Comparison of ENCODE assay signal across 11 cellular contexts in the genomic region with DNA sequence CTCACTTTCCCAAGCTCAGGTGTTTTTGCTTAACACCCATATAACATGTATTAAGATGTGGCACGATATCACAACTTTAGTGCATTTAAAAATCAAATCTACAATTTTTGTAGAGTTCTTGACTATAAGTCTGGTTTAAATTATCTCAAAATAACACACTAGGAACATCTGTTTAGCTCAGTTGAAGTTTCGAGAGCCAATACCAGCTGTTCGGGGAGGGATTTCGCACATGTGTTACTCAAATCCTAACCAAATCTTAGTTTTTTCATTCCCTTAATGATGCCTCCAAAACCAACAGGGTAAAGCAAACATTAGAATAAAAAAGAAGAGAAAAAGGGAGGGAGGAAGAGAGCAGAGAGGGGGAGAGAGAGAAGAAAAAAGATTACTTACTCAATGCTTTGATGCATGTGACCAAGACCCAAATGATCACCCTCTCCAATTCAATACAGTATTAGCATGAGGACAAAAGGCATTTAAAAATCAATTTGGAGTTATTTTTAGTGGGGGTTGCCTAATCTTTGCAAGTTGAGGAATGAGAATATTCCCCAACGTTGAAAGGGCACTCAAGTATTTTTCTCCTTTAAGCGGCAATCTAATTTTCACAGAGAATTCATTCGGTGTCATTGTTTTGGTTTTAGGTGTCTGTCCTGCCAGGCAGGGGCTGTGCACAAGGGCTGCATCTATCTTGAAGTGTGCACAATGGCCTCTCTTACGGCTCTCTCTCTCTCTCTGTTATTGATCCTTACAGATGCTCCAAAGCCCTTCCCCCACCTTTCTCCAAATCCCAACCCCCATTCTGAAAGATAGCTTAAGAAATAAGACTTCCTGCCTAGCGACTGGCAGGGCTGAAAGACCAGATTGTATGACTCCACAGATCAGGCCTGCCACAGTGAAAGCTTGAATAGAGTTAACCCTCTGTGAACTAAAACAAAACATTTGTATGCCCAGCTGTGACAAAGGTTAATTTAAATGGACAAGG.
DNase-seq lines count a peak whose midpoint lies in the region; ATAC-seq and TF ChIP-seq lines count a peak whose summit lies in the region.
"Had no signal": no experiment of that assay in that cellular context is flagged by ENCODE, and none has a peak within 500 bp of the region (broad histone marks: within the 10 kb centered on the region; RNA-seq: fewer than 3 reads in every experiment).

No MANE protein-coding gene starts in this region.

- H3K27me3 ChIP-seq in cardiac muscle cell: no peaks in the 10 kb centered on the region
- H3K27me3 ChIP-seq in WERI-Rb-1 (ENCODE audit: insufficient read depth, low read depth, severe bottlenecking): no peaks in the 10 kb centered on the region
- no peaks in the 10 kb centered on the region for H3K27me3 ChIP-seq in iPS-20b (ENCODE audit: insufficient read depth, low read length)

- H3K9me3 ChIP-seq in cardiac muscle cell (ENCODE audit: low read depth) (no peaks in the 10 kb centered on the region), WERI-Rb-1 (ENCODE audit: severe bottlenecking) (no peaks in the 10 kb centered on the region), iPS-20b (ENCODE audit: insufficient read depth, low read depth, low read length) (no peaks in the 10 kb centered on the region)

- H3K36me3 ChIP-seq in cardiac muscle cell (no peaks in the 10 kb centered on the region), WERI-Rb-1 (no peaks in the 10 kb centered on the region), iPS-20b (ENCODE audit: insufficient read depth, low read depth, low read length) (no peaks in the 10 kb centered on the region)

- H3K9ac ChIP-seq in iPS-20b (ENCODE audit: low read depth, low read length): peak overlapping the region; percentile 81

- H3K4me1 ChIP-seq in cardiac muscle cell (ENCODE audit: low read depth) (peaks cover 50% of the 10 kb centered on the region), iPS-20b (ENCODE audit: insufficient read depth, low read length) (peaks cover 71% of the 10 kb centered on the region)

- H3K4me3 ChIP-seq in cardiac muscle cell (peak overlapping the region; percentile 9), WERI-Rb-1 (ENCODE audit: low read depth, low read length) (peak overlapping the region; percentile 11), iPS-20b (ENCODE audit: low read length) (peak overlapping the region; percentile 65)
- H3K4me3 ChIP-seq: lung had no signal

- intact Hi-C loops in Right ventricle myocardium superior (cut with DNase I): no loop called here

- H3K27ac ChIP-seq in cardiac muscle cell (peak overlapping the region; percentile 57), WERI-Rb-1 (peak overlapping the region; percentile 46), iPS-20b (ENCODE audit: low read length) (peak overlapping the region; percentile 96)

- TF ChIP-seq CTCF in cardiac muscle cell (IDR thresholded peaks at IDR 0.05; ENCODE audit: low read depth, low read length) (no peak), WERI-Rb-1 (IDR thresholded peaks at IDR 0.05; ENCODE audit: low read depth, low read length) (no peak)

- no peak for ATAC-seq in Right ventricle myocardium superior (ENCODE audit: poor library complexity)
- no peak for ATAC-seq in HG02973 (IDR thresholded peaks at IDR 0.05; ENCODE audit: unreplicated experiment)

- peak; percentile 26 to 37 for DNase-seq in cardiac muscle cell (ENCODE audit: low read depth in 1 of 2, low spot score in 1 of 2)
- no peak for DNase-seq in Right ventricle myocardium superior
- peak; percentile 82 for DNase-seq in WERI-Rb-1
- DNase-seq in amygdala (lab: John Stamatoyannopoulos, UW): no peak
- no peak for DNase-seq in NCI-H1105 (lab: John Stamatoyannopoulos, UW)
- no peak for DNase-seq in NCI-H2029 (lab: John Stamatoyannopoulos, UW)
- DNase-seq: activated CD4-positive, alpha-beta T cell treated with anti-CD3 and anti-CD28 coated beads for 1 hour; activated naive CD4-positive, alpha-beta T cell had no signal

Comparison
In these comparisons a context has a peak if more than half of its experiments do, and no peak if none do; other contexts are left out.
1. DNase-seq: peak in cardiac muscle cell (2 of 2) and WERI-Rb-1 (single experiment); none in Right ventricle myocardium superior (single experiment), amygdala (0 of 56), NCI-H1105 (single experiment) and NCI-H2029 (single experiment).
2. H3K27ac ChIP-seq: peak in every context shown above with its lines; median percentile 96 in iPS-20b; 57 in cardiac muscle cell; 46 in WERI-Rb-1.
3. H3K4me3 ChIP-seq: peak in every context shown above with its lines; median percentile 65 in iPS-20b; 11 in WERI-Rb-1; 9 in cardiac muscle cell.